In the genomic region with DNA sequence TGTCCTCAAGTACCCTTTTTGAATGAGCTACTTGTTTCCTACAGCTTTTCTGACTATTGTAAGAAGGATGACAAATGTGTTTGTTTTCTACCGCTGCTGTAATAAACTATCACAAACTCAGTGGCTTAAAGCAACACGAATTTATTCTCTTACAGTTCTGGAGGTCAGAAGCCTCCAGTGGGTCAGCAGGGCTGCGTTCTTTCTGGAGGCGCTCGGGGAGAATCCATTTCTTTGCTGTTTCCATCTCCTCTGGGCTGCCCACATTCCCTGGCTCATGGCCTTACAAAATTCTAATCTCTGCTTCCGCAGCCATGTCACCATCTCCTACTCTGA, we compare ENCODE assay signal across 13 cellular contexts.
DNase-seq lines count a peak whose midpoint lies in the region; ATAC-seq, FAIRE-seq and TF ChIP-seq lines count a peak whose summit lies in the region.
"Had no signal": no experiment of that assay in that cellular context is flagged by ENCODE, and none has a peak within 500 bp of the region (broad histone marks: within the 10 kb centered on the region; RNA-seq: fewer than 3 reads in every experiment).

No MANE protein-coding gene starts in this region.

- no peak for FAIRE-seq in A549 (lab: Jason Lieb, UNC)

- H3K9me2 ChIP-seq in HCT116 (ENCODE audit: insufficient read depth) = no peaks in the 10 kb centered on the region

- POLR2A ChIA-PET in A549 (lab: Yijun Ruan, JAX) (no interaction called here), HCT116 (lab: Charles Lee) (no interaction called here), Panc1 (lab: Charles Lee) (no interaction called here)

- H3K4me3 ChIP-seq in A549 (no peak overlapping the region), HCT116 (replicated peaks in 1 of 2; ENCODE audit: low read depth in 1 of 2, low read length in 2 of 2) (no peak overlapping the region), Panc1 (ENCODE audit: low read depth in 2 of 2, low read length in 2 of 2) (peak overlapping the region in 1 of 2 experiments; percentile 42; a peak in 2 of 4 replicates)
- H3K4me3 ChIP-seq: GM23338 had no signal

- H2AFZ ChIP-seq in HCT116 (ENCODE audit: low read depth, low read length, poor library complexity, severe bottlenecking) = no peak overlapping the region
- H2AFZ ChIP-seq: GM23338 had no signal

- no peaks in the 10 kb centered on the region for H3K79me2 ChIP-seq in HCT116 (ENCODE audit: insufficient read depth, low read length)

- peak overlapping the region; percentile 71 for H3K4me2 ChIP-seq in A549
- H3K4me2 ChIP-seq in HCT116 (ENCODE audit: low read length) = no peak overlapping the region
- H3K4me2 ChIP-seq: GM23338 had no signal

- CTCF ChIA-PET in A549 (lab: Yijun Ruan, JAX) (interaction anchor here (0.7 to 1.0 kb wide), 2 partner anchors 20 to 25 kb away, joined by 3 read pairs; no protein-coding TSS in a partner anchor), HCT116 (lab: Charles Lee) (no interaction called here), Panc1 (lab: Charles Lee) (interaction anchor here (0.6 kb wide), 1 partner anchor 276 kb away, joined by 3 read pairs; no protein-coding TSS in a partner anchor)

- H4K20me1 ChIP-seq in HCT116 (ENCODE audit: insufficient read depth) = no peaks in the 10 kb centered on the region

- TF ChIP-seq POLR2A in A549 (IDR thresholded peaks at IDR 0.05; ENCODE audit: low read length) = no peak
- no peak for TF ChIP-seq POLR2A in HCT116 (IDR thresholded peaks at IDR 0.05; ENCODE audit: borderline replicate concordance, extremely low read depth, insufficient read depth, insufficient read length)

- TF ChIP-seq CTCF in A549 (IDR thresholded peaks at IDR 0.05) (no peak), HCT116 (IDR thresholded peaks at IDR 0.05 in 2 of 3, conservative IDR thresholded peaks at IDR 0.05 in 1 of 3; ENCODE audit: borderline replicate concordance in 1 of 3, insufficient read depth in 1 of 3, low read depth in 2 of 3, low read length in 2 of 3) (no peak), Panc1 (IDR thresholded peaks at IDR 0.05) (no peak)

- TF ChIP-seq RAD21 in A549 (conservative IDR thresholded peaks at IDR 0.05 in 1 of 2, IDR thresholded peaks at IDR 0.05 in 1 of 2) (no peak; a peak in 2 of 5 replicates), HCT116 (IDR thresholded peaks at IDR 0.05; ENCODE audit: low read depth) (no peak)

- peaks cover 23% of the 10 kb centered on the region for H3K27me3 ChIP-seq in HCT116 (ENCODE audit: insufficient read depth, low read length)
- H3K27me3 ChIP-seq in Panc1 (ENCODE audit: control insufficient read depth, insufficient read depth, low read length) = no peaks in the 10 kb centered on the region

- no peaks in the 10 kb centered on the region for H3K9me3 ChIP-seq in A549
- H3K9me3 ChIP-seq in HCT116 (ENCODE audit: control insufficient read depth in 1 of 2, insufficient read depth in 1 of 2, low read depth in 1 of 2, low read length in 2 of 2) = no peaks in the 10 kb centered on the region
- H3K9me3 ChIP-seq in Panc1 (ENCODE audit: control insufficient read depth, insufficient read depth, low read depth, low read length) = peaks cover 6% of the 10 kb centered on the region; the same call in 1 of the 2 replicates

- H3K9ac ChIP-seq in HCT116 (ENCODE audit: low read length) = no peak overlapping the region

- DNase-seq in A549 (ENCODE audit: low read depth in 1 of 2, low spot score in 1 of 2) (no peak), HCT116 (ENCODE audit: low read depth, low spot score) (no peak), Panc1 (ENCODE audit: low read depth, low spot score) (peak; percentile 33), G401 (ENCODE audit: low spot score) (no peak), HPDE6-E6E7 (ENCODE audit: extremely low spot score) (no peak), cortex of kidney (lab: John Stamatoyannopoulos, UW) (no peak), NCI-H1436 treated with DMSO at 0.1 percent for 48 hours (lab: John Stamatoyannopoulos, UW) (no peak)
- DNase-seq: 8988T, AML-193, DMS153, GF-D8, KG1 had no signal

- peaks cover 23% of the 10 kb centered on the region for H3K4me1 ChIP-seq in A549
- no peaks in the 10 kb centered on the region; a peak in 1 of 4 replicates for H3K4me1 ChIP-seq in HCT116 (ENCODE audit: control insufficient read depth in 1 of 2, insufficient read depth in 2 of 2, low read length in 2 of 2)
- H3K4me1 ChIP-seq in Panc1 (ENCODE audit: control insufficient read depth, insufficient read depth, low read length) = peaks cover 42% of the 10 kb centered on the region

- BruUV-seq in HCT116 (replicated peaks; lab: Mats Ljungman, UMichigan) (no TSS peak), Panc1 (replicated peaks; lab: Mats Ljungman, UMichigan) (no TSS peak)

- H3K27ac ChIP-seq in A549 = peak overlapping the region; percentile 53 to 81; a peak in 5 of 6 replicates
- H3K27ac ChIP-seq in HCT116 (ENCODE audit: low read depth, low read length) = no peak overlapping the region
- H3K27ac ChIP-seq in Panc1 (ENCODE audit: low read length) = peak overlapping the region; percentile 85

- H3K36me3 ChIP-seq in HCT116 (ENCODE audit: control insufficient read depth in 1 of 2, insufficient read depth in 2 of 2, low read length in 2 of 2) (no peaks in the 10 kb centered on the region), Panc1 (ENCODE audit: control insufficient read depth, insufficient read depth, low read length) (no peaks in the 10 kb centered on the region)

- ATAC-seq in A549 (peak in 1 of 2 experiments; percentile 69; a peak in 3 of 6 replicates), HCT116 (no peak), Panc1 (peak; percentile 70)

- TF ChIP-seq EP300 in A549 (IDR thresholded peaks at IDR 0.05) = no peak

- 50% methylated on average over 6 of the region's 6 CpGs for WGBS in A549 (ENCODE audit: missing lambda C conversion rate)

- RAD21 ChIA-PET in HCT116 (lab: Charles Lee; ENCODE audit: low non-redundant PET in 1 of 2, low total read pairs in 2 of 2, uncharacterized antibody in 2 of 2, unreplicated experiment in 2 of 2) = no interaction called here

- in situ Hi-C loops in Panc1 (cut with HindIII; ENCODE audit: low pct_unique_long_range_greater_than_20kb, low sequenced_read_pairs) (no loop called here), G401 (cut with HindIII; ENCODE audit: low sequenced_read_pairs) (no loop called here)

- intact Hi-C loops in HCT116 (cut with micrococcal nuclease) (no loop called here), Panc1 (cut with micrococcal nuclease; ENCODE audit: unreplicated experiment) (no loop called here)

TF ChIP-seq in A549, 52 proteins besides CTCF, POLR2A, EP300 and RAD21 (continues in another document):
- TF ChIP-seq, protein P1, sequence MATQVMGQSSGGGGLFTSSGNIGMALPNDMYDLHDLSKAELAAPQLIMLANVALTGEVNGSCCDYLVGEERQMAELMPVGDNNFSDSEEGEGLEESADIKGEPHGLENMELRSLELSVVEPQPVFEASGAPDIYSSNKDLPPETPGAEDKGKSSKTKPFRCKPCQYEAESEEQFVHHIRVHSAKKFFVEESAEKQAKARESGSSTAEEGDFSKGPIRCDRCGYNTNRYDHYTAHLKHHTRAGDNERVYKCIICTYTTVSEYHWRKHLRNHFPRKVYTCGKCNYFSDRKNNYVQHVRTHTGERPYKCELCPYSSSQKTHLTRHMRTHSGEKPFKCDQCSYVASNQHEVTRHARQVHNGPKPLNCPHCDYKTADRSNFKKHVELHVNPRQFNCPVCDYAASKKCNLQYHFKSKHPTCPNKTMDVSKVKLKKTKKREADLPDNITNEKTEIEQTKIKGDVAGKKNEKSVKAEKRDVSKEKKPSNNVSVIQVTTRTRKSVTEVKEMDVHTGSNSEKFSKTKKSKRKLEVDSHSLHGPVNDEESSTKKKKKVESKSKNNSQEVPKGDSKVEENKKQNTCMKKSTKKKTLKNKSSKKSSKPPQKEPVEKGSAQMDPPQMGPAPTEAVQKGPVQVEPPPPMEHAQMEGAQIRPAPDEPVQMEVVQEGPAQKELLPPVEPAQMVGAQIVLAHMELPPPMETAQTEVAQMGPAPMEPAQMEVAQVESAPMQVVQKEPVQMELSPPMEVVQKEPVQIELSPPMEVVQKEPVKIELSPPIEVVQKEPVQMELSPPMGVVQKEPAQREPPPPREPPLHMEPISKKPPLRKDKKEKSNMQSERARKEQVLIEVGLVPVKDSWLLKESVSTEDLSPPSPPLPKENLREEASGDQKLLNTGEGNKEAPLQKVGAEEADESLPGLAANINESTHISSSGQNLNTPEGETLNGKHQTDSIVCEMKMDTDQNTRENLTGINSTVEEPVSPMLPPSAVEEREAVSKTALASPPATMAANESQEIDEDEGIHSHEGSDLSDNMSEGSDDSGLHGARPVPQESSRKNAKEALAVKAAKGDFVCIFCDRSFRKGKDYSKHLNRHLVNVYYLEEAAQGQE (IDR thresholded peaks at IDR 0.05) = peak; percentile 24
- no peak for TF ChIP-seq ZSCAN20 (CRISPR knock-in tag; IDR thresholded peaks at IDR 0.05)

TF ChIP-seq in HCT116, 20 proteins besides CTCF, POLR2A, EP300 and RAD21:
- 0 out of 2 replicates have a peak, but pooled peaks have one; percentile 22 for TF ChIP-seq CBX3 (IDR thresholded peaks at IDR 0.05; ENCODE audit: low read depth)
- no peak for TF ChIP-seq CEBPB (IDR thresholded peaks at IDR 0.05; ENCODE audit: low read depth)
